22 cellular contexts compared by ENCODE assay signal in the genomic region with DNA sequence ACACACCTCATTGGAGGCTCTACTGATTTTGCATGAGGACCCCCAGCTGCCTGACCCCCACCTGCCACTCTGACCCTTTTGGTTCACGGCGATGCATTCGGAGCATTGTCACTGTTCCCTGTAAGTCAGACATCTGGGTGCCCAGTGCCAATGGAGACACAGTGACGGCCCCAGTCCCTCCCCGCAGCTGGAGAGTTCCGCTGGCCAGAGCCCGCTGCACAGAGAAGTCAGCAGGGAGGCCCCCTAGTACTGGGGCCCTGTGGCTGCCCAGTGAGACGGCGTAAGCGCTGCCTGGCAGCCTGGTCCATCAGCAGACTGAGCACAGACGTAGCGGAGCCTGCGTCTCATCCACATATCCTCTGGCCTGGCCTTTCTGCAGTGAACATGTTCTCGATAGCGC.
DNase-seq lines count a peak whose midpoint lies in the region; ATAC-seq and TF ChIP-seq lines count a peak whose summit lies in the region.
"Had no signal": no experiment of that assay in that cellular context is flagged by ENCODE, and none has a peak within 500 bp of the region (broad histone marks: within the 10 kb centered on the region; RNA-seq: fewer than 3 reads in every experiment).

No MANE protein-coding gene starts in this region.

- H3K9me3 ChIP-seq in right cardiac atrium (ENCODE audit: control insufficient read depth, low read length): no peaks in the 10 kb centered on the region
- H3K9me3 ChIP-seq: HAP-1, neutrophil had no signal

- H3K4me1 ChIP-seq in right cardiac atrium (ENCODE audit: control insufficient read depth, insufficient read depth, low read length): no peaks in the 10 kb centered on the region
- H3K4me1 ChIP-seq: body of pancreas, HAP-1 had no signal

- H3K27me3 ChIP-seq in right cardiac atrium (ENCODE audit: control insufficient read depth, insufficient read depth): no peaks in the 10 kb centered on the region
- H3K27me3 ChIP-seq: body of pancreas, neutrophil had no signal

- DNase-seq in natural killer cell treated with Interleukin-12 subunit alpha and Interleukin-12 subunit beta and Interleukin-15 and Interleukin-18, amount 100 ng/mL, for 72 hours (ENCODE audit: low spot score): peak; percentile 58
- DNase-seq in natural killer cell: no peak
- DNase-seq in right cardiac atrium: peak in 2 of 3 donors; percentile 21 to 39
- peak in 9 of 10 donors; percentile 30 to 97 (median 71) for DNase-seq in posterior cingulate gyrus
- no peak for DNase-seq in stimulated activated CD4-positive, alpha-beta T cell treated with anti-CD3 and anti-CD28 coated beads, Interleukin-1b, Interleukin-23, amount 100 ng/mL, for 48 hours
- no peak for DNase-seq in osteocyte (ENCODE audit: extremely low spot score, unreplicated experiment)
- no peak for DNase-seq in NCI-H187 (lab: John Stamatoyannopoulos, UW)
- DNase-seq: activated CD8-positive, alpha-beta T cell treated with anti-CD3 and anti-CD28 coated beads, Interleukin-2, amount 10 ng/mL, durations not matched to agents 7 days and 5 days; activated T-cell treated with anti-CD3 and anti-CD28 coated beads, Interleukin-2, amount 50 U/mL, for 24 hours; CD4-positive, CD25-positive, alpha-beta regulatory T cell; kidney glomerular epithelial cell; NCI-H1105 treated with DMSO at 0.1 percent for 48 hours; PC-9; stimulated activated naive CD8-positive, alpha-beta T cell treated with anti-CD3 and anti-CD28 coated beads, Interleukin-15, amount 100 ng/mL, for 72 hours had no signal

- 94% methylated on average over 15 of the region's 15 CpGs for WGBS in right cardiac atrium

- peaks cover 4% of the 10 kb centered on the region for H3K9me3 Mint-ChIP-seq in natural killer cell treated with Interleukin-12 subunit alpha and Interleukin-12 subunit beta and Interleukin-15 and Interleukin-18, amount 100 ng/mL, for 72 hours
- H3K9me3 Mint-ChIP-seq in natural killer cell (peaks cover 7% of the 10 kb centered on the region in 2 donors), osteocyte (ENCODE audit: unreplicated experiment) (peaks cover 12% of the 10 kb centered on the region)

- H3K4me3 ChIP-seq in right cardiac atrium (ENCODE audit: low read length): no peak overlapping the region
- H3K4me3 ChIP-seq: body of pancreas, HAP-1, PC-9, SK-N-MC had no signal

- H3K4me1 Mint-ChIP-seq in natural killer cell treated with Interleukin-12 subunit alpha and Interleukin-12 subunit beta and Interleukin-15 and Interleukin-18, amount 100 ng/mL, for 72 hours (ENCODE audit: low read depth in 2 of 2): peaks cover 6 to 24% of the 10 kb centered on the region in 2 donors
- H3K4me1 Mint-ChIP-seq in natural killer cell: peaks cover 6 to 21% of the 10 kb centered on the region in 2 donors
- peaks cover 2% of the 10 kb centered on the region for H3K4me1 Mint-ChIP-seq in osteocyte (ENCODE audit: unreplicated experiment)
- H3K4me1 Mint-ChIP-seq: activated naive CD4-positive, alpha-beta T cell treated with anti-CD3 and anti-CD28 coated beads, Interleukin-2, amount 50 U/mL, for 24 hours; stimulated activated naive CD8-positive, alpha-beta T cell treated with anti-CD3 and anti-CD28 coated beads, Interleukin-15, amount 100 ng/mL, for 72 hours had no signal

- peaks cover 10% of the 10 kb centered on the region for H3K36me3 Mint-ChIP-seq in natural killer cell treated with Interleukin-12 subunit alpha and Interleukin-12 subunit beta and Interleukin-15 and Interleukin-18, amount 100 ng/mL, for 72 hours
- H3K36me3 Mint-ChIP-seq in natural killer cell (peaks cover 12% of the 10 kb centered on the region), osteocyte (ENCODE audit: unreplicated experiment) (peaks cover 18% of the 10 kb centered on the region)

- no peak overlapping the region for H3K27ac Mint-ChIP-seq in natural killer cell treated with Interleukin-12 subunit alpha and Interleukin-12 subunit beta and Interleukin-15 and Interleukin-18, amount 100 ng/mL, for 72 hours
- H3K27ac Mint-ChIP-seq in natural killer cell: no peak overlapping the region
- no peak overlapping the region for H3K27ac Mint-ChIP-seq in osteocyte (ENCODE audit: unreplicated experiment)
- H3K27ac Mint-ChIP-seq: activated CD8-positive, alpha-beta T cell treated with anti-CD3 and anti-CD28 coated beads, Interleukin-2, amount 10 ng/mL, durations not matched to agents 7 days and 5 days; activated naive CD4-positive, alpha-beta T cell treated with anti-CD3 and anti-CD28 coated beads, Interleukin-2, amount 50 U/mL, for 24 hours; activated T-cell treated with anti-CD3 and anti-CD28 coated beads, Interleukin-2, amount 50 U/mL, for 24 hours; CD4-positive, CD25-positive, alpha-beta regulatory T cell; dendritic cell treated with granulocyte-macrophage colony-stimulating factor and Interleukin-4, amounts not matched to agents 40 ng/mL and 50 ng/mL, for 4 days; stimulated activated naive CD8-positive, alpha-beta T cell treated with anti-CD3 and anti-CD28 coated beads, Interleukin-15, amount 100 ng/mL, for 72 hours; T-helper 2 cell treated with Interferon-gamma antibody and Interleukin-4, amounts not matched to agents 5 μg/mL and 100 μg/mL, for 36 hours had no signal

- no peak overlapping the region for H3K4me3 Mint-ChIP-seq in natural killer cell treated with Interleukin-12 subunit alpha and Interleukin-12 subunit beta and Interleukin-15 and Interleukin-18, amount 100 ng/mL, for 72 hours
- H3K4me3 Mint-ChIP-seq in natural killer cell: no peak overlapping the region
- H3K4me3 Mint-ChIP-seq in osteocyte (ENCODE audit: unreplicated experiment): no peak overlapping the region
- H3K4me3 Mint-ChIP-seq: activated CD8-positive, alpha-beta T cell treated with anti-CD3 and anti-CD28 coated beads, Interleukin-2, amount 10 ng/mL, durations not matched to agents 7 days and 5 days; activated naive CD4-positive, alpha-beta T cell treated with anti-CD3 and anti-CD28 coated beads, Interleukin-2, amount 50 U/mL, for 24 hours; activated T-cell treated with anti-CD3 and anti-CD28 coated beads, Interleukin-2, amount 50 U/mL, for 24 hours; CD4-positive, CD25-positive, alpha-beta regulatory T cell; dendritic cell treated with granulocyte-macrophage colony-stimulating factor and Interleukin-4, amounts not matched to agents 40 ng/mL and 50 ng/mL, for 4 days; stimulated activated naive CD8-positive, alpha-beta T cell treated with anti-CD3 and anti-CD28 coated beads, Interleukin-15, amount 100 ng/mL, for 72 hours; T-helper 2 cell treated with Interferon-gamma antibody and Interleukin-4, amounts not matched to agents 5 μg/mL and 100 μg/mL, for 36 hours had no signal

- intact Hi-C loops in natural killer cell (cut with micrococcal nuclease) (no loop called here), right cardiac atrium (cut with DNase I) (no loop called here), posterior cingulate gyrus (cut with DNase I) (no loop called here)

- ATAC-seq in natural killer cell treated with Interleukin-12 subunit alpha and Interleukin-12 subunit beta and Interleukin-15 and Interleukin-18, amount 100 ng/mL, for 72 hours: no peak
- ATAC-seq in natural killer cell (no peak), right cardiac atrium (no peak), GM18867 (IDR thresholded peaks at IDR 0.05; ENCODE audit: unreplicated experiment) (no peak)
- ATAC-seq: activated CD8-positive, alpha-beta T cell treated with anti-CD3 and anti-CD28 coated beads, Interleukin-2, amount 10 ng/mL, durations not matched to agents 7 days and 5 days; body of pancreas; stimulated activated naive CD8-positive, alpha-beta T cell treated with anti-CD3 and anti-CD28 coated beads, Interleukin-15, amount 100 ng/mL, for 72 hours had no signal

- no peak overlapping the region for H3K27ac ChIP-seq in right cardiac atrium (ENCODE audit: low read length)
- H3K27ac ChIP-seq: body of pancreas, neutrophil, PC-9, SK-N-MC had no signal

- H3K27me3 Mint-ChIP-seq in natural killer cell treated with Interleukin-12 subunit alpha and Interleukin-12 subunit beta and Interleukin-15 and Interleukin-18, amount 100 ng/mL, for 72 hours: no peaks in the 10 kb centered on the region
- H3K27me3 Mint-ChIP-seq in natural killer cell (ENCODE audit: low read depth in 2 of 2) (no peaks in the 10 kb centered on the region), osteocyte (ENCODE audit: unreplicated experiment) (no peaks in the 10 kb centered on the region)
- H3K27me3 Mint-ChIP-seq: activated naive CD4-positive, alpha-beta T cell treated with anti-CD3 and anti-CD28 coated beads, Interleukin-2, amount 50 U/mL, for 24 hours; activated T-cell treated with anti-CD3 and anti-CD28 coated beads, Interleukin-2, amount 50 U/mL, for 24 hours; CD4-positive, CD25-positive, alpha-beta regulatory T cell; dendritic cell treated with granulocyte-macrophage colony-stimulating factor and Interleukin-4, amounts not matched to agents 40 ng/mL and 50 ng/mL, for 4 days; stimulated activated naive CD8-positive, alpha-beta T cell treated with anti-CD3 and anti-CD28 coated beads, Interleukin-15, amount 100 ng/mL, for 72 hours had no signal

- TF ChIP-seq CTCF in natural killer cell (IDR thresholded peaks at IDR 0.05): no peak
- TF ChIP-seq CTCF in osteocyte (IDR thresholded peaks at IDR 0.05): no peak

Comparison
In these comparisons a context has a peak if more than half of its experiments do, and no peak if none do; other contexts are left out.
1. DNase-seq: peak in natural killer cell treated with Interleukin-12 subunit alpha and Interleukin-12 subunit beta and Interleukin-15 and Interleukin-18, amount 100 ng/mL, for 72 hours (single experiment), right cardiac atrium (2 of 3) and posterior cingulate gyrus (9 of 10); none in natural killer cell (single experiment), stimulated activated CD4-positive, alpha-beta T cell treated with anti-CD3 and anti-CD28 coated beads, Interleukin-1b, Interleukin-23, amount 100 ng/mL, for 48 hours (single experiment), osteocyte (single experiment) and NCI-H187 (0 of 2).